ENCODE assay signal across 8 cellular contexts in genomic region chr17:8153957-8154607, GRCh38. TPM values are rescaled to one million over a fixed set of nuclear protein-coding genes. Genes with fewer than 3 reads are reported as not detected.
DNase-seq lines count a peak whose midpoint lies in the region; ATAC-seq and TF ChIP-seq lines count a peak whose summit lies in the region.

No MANE protein-coding gene starts in this region.

- peaks cover 21% of the 10 kb centered on the region for H3K23me2 ChIP-seq in H9 (ENCODE audit: insufficient read length, low read depth, low read length, poor library complexity, severe bottlenecking)

- peak overlapping the region; percentile 20 for H3K9ac ChIP-seq in H9 (ENCODE audit: extremely low read depth, insufficient read length, low read length)
- H3K9ac ChIP-seq in PC-3 (ENCODE audit: low read length) = peak overlapping the region; percentile 88

- H3K27ac Mint-ChIP-seq in H9 = peak overlapping the region; percentile 97 to 99 (median 99)
- peak overlapping the region; percentile 44 for H3K27ac Mint-ChIP-seq in activated T-cell treated with anti-CD3 and anti-CD28 coated beads, Interleukin-2, amount 50 U/mL, for 72 hours

- H3K4me3 ChIP-seq in PC-3 (ENCODE audit: low read length) = peak overlapping the region; percentile 93

- peaks cover 5 to 9% (median 9%) of the 10 kb centered on the region in 3 experiments for H3K36me3 Mint-ChIP-seq in H9 (ENCODE audit: insufficient read depth in 1 of 3, low read depth in 3 of 3)
- peaks cover 3 to 14% of the 10 kb centered on the region in 2 donors for H3K36me3 Mint-ChIP-seq in activated T-cell treated with anti-CD3 and anti-CD28 coated beads, Interleukin-2, amount 50 U/mL, for 72 hours (ENCODE audit: insufficient read depth in 2 of 2)

- H4K20me1 ChIP-seq in H9 (ENCODE audit: control insufficient read depth, insufficient read depth, insufficient read length) (no peaks in the 10 kb centered on the region), PC-3 (ENCODE audit: low read length) (peaks cover 20% of the 10 kb centered on the region; the same call in 1 of the 2 replicates)

- ATAC-seq in PC-3 = peak; percentile 27
- peak in 1 of 2 donors; percentile 13 for ATAC-seq in activated T-cell treated with anti-CD3 and anti-CD28 coated beads, Interleukin-2, amount 50 U/mL, for 72 hours (replicated peaks in 1 of 2)
- no peak for ATAC-seq in GM18873 (IDR thresholded peaks at IDR 0.05; ENCODE audit: low FRiP score, unreplicated experiment)

- no peaks in the 10 kb centered on the region for H3K9me3 Mint-ChIP-seq in H9
- no peaks in the 10 kb centered on the region for H3K9me3 Mint-ChIP-seq in activated T-cell treated with anti-CD3 and anti-CD28 coated beads, Interleukin-2, amount 50 U/mL, for 72 hours

- H3K4me2 ChIP-seq in H9 (ENCODE audit: insufficient read depth, insufficient read length, low read length) (peak overlapping the region; percentile 59), PC-3 (ENCODE audit: low read length) (peak overlapping the region; percentile 90)

- peaks cover 5% of the 10 kb centered on the region for H3K4me1 ChIP-seq in H9 (ENCODE audit: insufficient read depth, low read length)
- H3K4me1 ChIP-seq in PC-3 (ENCODE audit: insufficient read depth, low read length) = peaks cover 40% of the 10 kb centered on the region

- POLR2A ChIA-PET in PC-3 (lab: Charles Lee; ENCODE audit: unreplicated experiment) = no interaction called here

- DNase-seq in AG08395 (ENCODE audit: low spot score) (peak; percentile 90), H9 (peak; percentile 99), PC-3 (peak; percentile 94), erythroblast (lab: John Stamatoyannopoulos, UW) (peak; percentile 98 to 99), mucosa of gallbladder (ENCODE audit: low spot score) (peak; percentile 99)
- DNase-seq in activated T-cell treated with anti-CD3 and anti-CD28 coated beads, Interleukin-2, amount 50 U/mL, for 72 hours = peak; percentile 87 to 94
- DNase-seq in stimulated activated CD8-positive, alpha-beta memory T cell treated with anti-CD3 and anti-CD28 coated beads, Interleukin-15, amount 100 ng/mL, for 4 hours (ENCODE audit: low read depth in 2 of 2) = peak; percentile 64 to 77

- no peaks in the 10 kb centered on the region for H3F3A ChIP-seq in PC-3 (ENCODE audit: low read length, unreplicated experiment)

- CTCF ChIA-PET in PC-3 (lab: Charles Lee) = no interaction called here

- no peak overlapping the region for H2AFZ ChIP-seq in H9 (ENCODE audit: low read length)
- H2AFZ ChIP-seq in PC-3 (ENCODE audit: low read length) = no peak overlapping the region

- H3T11ph ChIP-seq in H9 (ENCODE audit: low read length) = peak overlapping the region; percentile 90

- H2BK20ac ChIP-seq in H9 (ENCODE audit: low read depth, low read length, poor library complexity, severe bottlenecking) = no peak overlapping the region

- peaks cover 3% of the 10 kb centered on the region for H3K27me3 Mint-ChIP-seq in H9 (ENCODE audit: low read depth)
- no peaks in the 10 kb centered on the region for H3K27me3 Mint-ChIP-seq in activated T-cell treated with anti-CD3 and anti-CD28 coated beads, Interleukin-2, amount 50 U/mL, for 72 hours (ENCODE audit: low read depth)

- H3K9me2 ChIP-seq in PC-3 (replicated peaks; ENCODE audit: low read length) = no peaks in the 10 kb centered on the region

- H4K5ac ChIP-seq in H9 (ENCODE audit: insufficient read length, low read depth, low read length) = no peak overlapping the region

- H4K91ac ChIP-seq in H9 (ENCODE audit: insufficient read length, low read depth, low read length) = no peak overlapping the region

- H4K8ac ChIP-seq in H9 (replicated peaks; ENCODE audit: insufficient read length, low read depth, low read length) = no peak overlapping the region

- H2BK5ac ChIP-seq in H9 (ENCODE audit: insufficient read length, low read length) = no peak overlapping the region

- H3K79me2 ChIP-seq in H9 (ENCODE audit: insufficient read depth, low read length) (no peaks in the 10 kb centered on the region), PC-3 (ENCODE audit: low read length) (peaks cover 37% of the 10 kb centered on the region)

- no peak overlapping the region for H2AK5ac ChIP-seq in H9 (ENCODE audit: insufficient read length, low read length)

- H3K18ac ChIP-seq in H9 (ENCODE audit: insufficient read length, low read depth, low read length) = peak overlapping the region; percentile 92

- H3K9me3 ChIP-seq in H9 (ENCODE audit: control insufficient read depth, low read depth, low read length) = no peaks in the 10 kb centered on the region
- H3K9me3 ChIP-seq in PC-3 (ENCODE audit: low read length) = no peaks in the 10 kb centered on the region

- H2BK15ac ChIP-seq in H9 (ENCODE audit: low read depth, low read length) = no peak overlapping the region

- no peak overlapping the region for H3K23ac ChIP-seq in H9 (ENCODE audit: insufficient read length, low read depth, low read length)

- H3K27me3 ChIP-seq in H9 (ENCODE audit: insufficient read depth, low read length) (no peaks in the 10 kb centered on the region), PC-3 (ENCODE audit: low read length) (no peaks in the 10 kb centered on the region)

- intact Hi-C loops in PC-3 (cut with micrococcal nuclease) = no loop called here

- peak overlapping the region; percentile 18 for H3K27ac ChIP-seq in H9 (ENCODE audit: insufficient read length, low read depth, low read length)
- peak overlapping the region; percentile 79 for H3K27ac ChIP-seq in PC-3 (ENCODE audit: low read length)

- peaks cover 4% of the 10 kb centered on the region; the same call in 1 of the 2 replicates for H3K36me3 ChIP-seq in PC-3 (ENCODE audit: low read depth, low read length)

- peak overlapping the region; percentile 59 for H2BK12ac ChIP-seq in H9 (ENCODE audit: insufficient read length, low read depth, low read length)

- BruUV-seq in PC-3 (replicated peaks; lab: Mats Ljungman, UMichigan) = no TSS peak

- H3K79me1 ChIP-seq in H9 (ENCODE audit: insufficient read depth, low read depth, low read length, poor library complexity, severe bottlenecking) = peaks cover 2% of the 10 kb centered on the region

- peaks cover 21 to 27% of the 10 kb centered on the region in 2 experiments for H3K4me1 Mint-ChIP-seq in H9
- H3K4me1 Mint-ChIP-seq in activated T-cell treated with anti-CD3 and anti-CD28 coated beads, Interleukin-2, amount 50 U/mL, for 72 hours (ENCODE audit: low read depth) = peaks cover 21% of the 10 kb centered on the region

- H3K4me3 Mint-ChIP-seq in H9 = no peak overlapping the region; a peak in 2 of 5 replicates
- no peak overlapping the region for H3K4me3 Mint-ChIP-seq in activated T-cell treated with anti-CD3 and anti-CD28 coated beads, Interleukin-2, amount 50 U/mL, for 72 hours

- TF ChIP-seq CTCF in H9 (conservative IDR thresholded peaks at IDR 0.05) (no peak), PC-3 (conservative IDR thresholded peaks at IDR 0.05; ENCODE audit: low read depth, low read length) (no peak)

- no peak overlapping the region for H3K56ac ChIP-seq in H9 (ENCODE audit: insufficient read length, low read depth, low read length)

- TF ChIP-seq POLR2A in erythroblast (IDR thresholded peaks at IDR 0.05; ENCODE audit: low read length) = peak; percentile 82

- H3K14ac ChIP-seq in H9 (ENCODE audit: insufficient read depth, low read length) = peak overlapping the region; percentile 90; the same call in 1 of the 2 replicates

- H2BK120ac ChIP-seq in H9 (ENCODE audit: low read depth, low read length, poor library complexity, severe bottlenecking) = peak overlapping the region; percentile 86

- WGBS in H9 (ENCODE audit: extremely low coverage, insufficient read length, low lambda C conversion rate) = no CpG with 5 or more reads among the region's 22 CpGs

- no peak overlapping the region; the same call in 1 of the 2 replicates for H3K4ac ChIP-seq in H9 (ENCODE audit: low read depth, low read length)

RNA-seq across cellular contexts. Expression of gene PER1, which starts 1.9 kb away (rescaled TPM):
- total RNA-seq in H9 (2021) = 36.5 and 37.2 TPM in 2 replicates
- 25.0 and 47.2 TPM in 2 replicates for total RNA-seq in PC-3 (2014; rRNA removed)
- 10 to 100 TPM; 58.2 to 78.5 TPM for total RNA-seq in activated T-cell treated with anti-CD3 and anti-CD28 coated beads, Interleukin-2, amount 50 U/mL, for 72 hours
- 123 TPM for total RNA-seq in mucosa of gallbladder

RNA-seq across cellular contexts. Expression of gene VAMP2, which starts 8.7 kb away (rescaled TPM):
- total RNA-seq in H9 (2021) = 22.8 and 22.9 TPM in 2 replicates
- total RNA-seq in PC-3 (2014; rRNA removed) = 5.0 and 18.0 TPM in 2 replicates
- total RNA-seq in activated T-cell treated with anti-CD3 and anti-CD28 coated beads, Interleukin-2, amount 50 U/mL, for 72 hours = 10 to 100 TPM; 71.3 to 73.6 TPM
- total RNA-seq in mucosa of gallbladder = 73.8 TPM

RNA-seq across cellular contexts. Expression of gene TMEM107, which starts 22.1 kb away (rescaled TPM):
- total RNA-seq in H9 (2021) = 12.7 and 14.3 TPM in 2 replicates
- 19.0 and 26.6 TPM in 2 replicates for total RNA-seq in PC-3 (2014; rRNA removed)
- total RNA-seq in activated T-cell treated with anti-CD3 and anti-CD28 coated beads, Interleukin-2, amount 50 U/mL, for 72 hours = 10 to 100 TPM; 45.1 to 50.8 TPM
- total RNA-seq in mucosa of gallbladder = 22.5 TPM

RNA-seq across cellular contexts. Expression of gene HES7, which starts 30.2 kb away (rescaled TPM):
- 0.26 and 0.33 TPM in 2 replicates for total RNA-seq in H9 (2021)
- total RNA-seq in PC-3 (2014; rRNA removed) = 2.9 TPM in 1 of 2 replicates, not detected in the other
- 1 to 10 TPM; 1.5 to 4.3 TPM for total RNA-seq in activated T-cell treated with anti-CD3 and anti-CD28 coated beads, Interleukin-2, amount 50 U/mL, for 72 hours
- total RNA-seq in mucosa of gallbladder = 0.78 TPM

RNA-seq across cellular contexts. Expression of gene ALOXE3, which starts 35.8 kb away (rescaled TPM):
- total RNA-seq in H9 (2021) (0.13 and 0.42 TPM in 2 replicates), PC-3 (2014; rRNA removed) (1.4 and 3.6 TPM in 2 replicates), mucosa of gallbladder (not detected)
- not detected for total RNA-seq in activated T-cell treated with anti-CD3 and anti-CD28 coated beads, Interleukin-2, amount 50 U/mL, for 72 hours
